23 cellular contexts compared by ENCODE assay signal in genomic region chr4:24226667-24227066, GRCh38.
DNase-seq lines count a peak whose midpoint lies in the region; ATAC-seq and TF ChIP-seq lines count a peak whose summit lies in the region.
"Had no signal": no experiment of that assay in that cellular context is flagged by ENCODE, and none has a peak within 500 bp of the region (broad histone marks: within the 10 kb centered on the region; RNA-seq: fewer than 3 reads in every experiment).

No MANE protein-coding gene starts in this region.

- H3K4me3 ChIP-seq in WERI-Rb-1 (ENCODE audit: low read depth, low read length) (peak overlapping the region; percentile 42), A673 (ENCODE audit: low read depth, low read length, poor library complexity, severe bottlenecking) (no peak overlapping the region), Caco-2 (ENCODE audit: low read depth, low read length) (no peak overlapping the region)
- H3K4me3 ChIP-seq: smooth muscle cell, testis, uterus had no signal

- CTCF ChIA-PET in A673 (lab: Charles Lee), result no interaction called here
- CTCF ChIA-PET in Caco-2 (lab: Charles Lee), result interaction anchor here (0.5 kb wide), 1 partner anchor 626 kb away, joined by 4 read pairs; no protein-coding TSS in a partner anchor

- H3K27me3 Mint-ChIP-seq in Caco-2 (ENCODE audit: insufficient read depth, unreplicated experiment), result no peaks in the 10 kb centered on the region
- H3K27me3 Mint-ChIP-seq: central memory CD8-positive, alpha-beta T cell; stimulated activated naive B cell treated with anti-CD40 and anti-IgM and Interleukin-4, amounts not matched to agents 10 μg/mL and 1 μg/mL and 100 μg/mL, for 72 hours had no signal

- ATAC-seq in GM18867 (IDR thresholded peaks at IDR 0.05; ENCODE audit: unreplicated experiment) (peak; percentile 50), left cardiac atrium (peak in 1 of 2 donors; percentile 41), GM21390 (IDR thresholded peaks at IDR 0.05; ENCODE audit: unreplicated experiment) (no peak)
- ATAC-seq: stimulated activated naive B cell treated with anti-CD40 and anti-IgM and Interleukin-4, amounts not matched to agents 10 μg/mL and 1 μg/mL and 100 μg/mL, for 72 hours; WTC11 had no signal

- H3K27ac Mint-ChIP-seq in Caco-2 (ENCODE audit: unreplicated experiment), result no peak overlapping the region
- H3K27ac Mint-ChIP-seq: activated CD4-positive, alpha-beta memory T cell treated with anti-CD3 and anti-CD28 coated beads for 36 hours; stimulated activated naive B cell treated with anti-CD40 and anti-IgM and Interleukin-4, amounts not matched to agents 10 μg/mL and 1 μg/mL and 100 μg/mL, for 72 hours; WTC11 had no signal

- peaks cover 24% of the 10 kb centered on the region for H3K4me1 Mint-ChIP-seq in Caco-2 (ENCODE audit: low read depth, unreplicated experiment)
- H3K4me1 Mint-ChIP-seq: central memory CD8-positive, alpha-beta T cell; stimulated activated naive B cell treated with anti-CD40 and anti-IgM and Interleukin-4, amounts not matched to agents 10 μg/mL and 1 μg/mL and 100 μg/mL, for 72 hours had no signal

- H3K9me3 ChIP-seq in WERI-Rb-1 (ENCODE audit: severe bottlenecking) (no peaks in the 10 kb centered on the region), A673 (ENCODE audit: low read depth, low read length, poor library complexity, severe bottlenecking) (no peaks in the 10 kb centered on the region), Caco-2 (no peaks in the 10 kb centered on the region)
- H3K9me3 ChIP-seq: testis, uterus had no signal

- DNase-seq in AG08395 (ENCODE audit: low spot score) (peak; percentile 45), WERI-Rb-1 (no peak), left cardiac atrium (peak; percentile 21), A673 (ENCODE audit: low spot score) (no peak), LoVo (ENCODE audit: low spot score) (no peak), Caco-2 (no peak)
- DNase-seq: activated CD4-positive, alpha-beta memory T cell treated with anti-CD3 and anti-CD28 coated beads for 36 hours; activated gamma-delta T cell; amygdala; islet precursor cell; mammary epithelial cell; MV-4-11; NCI-H187; NCI-H526 treated with DMSO at 0.1 percent for 48 hours; stimulated activated CD4-positive, alpha-beta T cell treated with anti-CD3 and anti-CD28 coated beads, Interleukin-2, amount 100 ng/mL, for 48 hours; stimulated activated naive B cell treated with anti-CD40 and anti-IgM and Interleukin-4, amounts not matched to agents 10 μg/mL and 1 μg/mL and 100 μg/mL, for 72 hours; testis; uterus had no signal

- no peaks in the 10 kb centered on the region for H3K27me3 ChIP-seq in WERI-Rb-1 (ENCODE audit: insufficient read depth, low read depth, severe bottlenecking)
- H3K27me3 ChIP-seq in A673 (replicated peaks; ENCODE audit: insufficient read depth, low read depth, low read length, poor library complexity), result peaks cover 16% of the 10 kb centered on the region
- no peaks in the 10 kb centered on the region for H3K27me3 ChIP-seq in Caco-2 (replicated peaks; ENCODE audit: control insufficient read depth, insufficient read depth, low read length)
- H3K27me3 ChIP-seq: testis, uterus had no signal

- H3K4me1 ChIP-seq in A673 (ENCODE audit: insufficient read depth, low read length, poor library complexity, severe bottlenecking), result no peaks in the 10 kb centered on the region
- peaks cover 24% of the 10 kb centered on the region for H3K4me1 ChIP-seq in Caco-2
- H3K4me1 ChIP-seq: testis, uterus had no signal

- TF ChIP-seq CTCF in WERI-Rb-1 (IDR thresholded peaks at IDR 0.05; ENCODE audit: low read depth, low read length), result no peak
- no peak for TF ChIP-seq CTCF in A673 (conservative IDR thresholded peaks at IDR 0.05; ENCODE audit: low read depth, low read length)
- TF ChIP-seq CTCF in Caco-2 (IDR thresholded peaks at IDR 0.05; ENCODE audit: insufficient read depth in 1 of 2, low read depth in 1 of 2, low read length in 1 of 2, severe bottlenecking in 1 of 2, unreplicated experiment in 1 of 2), result no peak

- no peaks in the 10 kb centered on the region for H3K36me3 ChIP-seq in WERI-Rb-1
- H3K36me3 ChIP-seq in A673 (ENCODE audit: insufficient read depth, low read length, poor library complexity, severe bottlenecking), result no peaks in the 10 kb centered on the region
- no peaks in the 10 kb centered on the region for H3K36me3 ChIP-seq in Caco-2 (ENCODE audit: control insufficient read depth, insufficient read depth, low read length)
- H3K36me3 ChIP-seq: uterus had no signal

- H3K36me3 Mint-ChIP-seq in Caco-2 (ENCODE audit: insufficient read depth, unreplicated experiment), result no peaks in the 10 kb centered on the region
- H3K36me3 Mint-ChIP-seq: activated CD4-positive, alpha-beta memory T cell treated with anti-CD3 and anti-CD28 coated beads for 36 hours; stimulated activated naive B cell treated with anti-CD40 and anti-IgM and Interleukin-4, amounts not matched to agents 10 μg/mL and 1 μg/mL and 100 μg/mL, for 72 hours; WTC11 had no signal

- BruUV-seq in A673 (replicated peaks; lab: Mats Ljungman, UMichigan) (no TSS peak), Caco-2 (replicated peaks; lab: Mats Ljungman, UMichigan) (no TSS peak)

- POLR2A ChIA-PET in A673 (lab: Charles Lee; ENCODE audit: low non-redundant PET), result no interaction called here
- POLR2A ChIA-PET in Caco-2 (lab: Charles Lee), result no interaction called here

- H3K9me3 Mint-ChIP-seq in Caco-2 (ENCODE audit: unreplicated experiment), result peaks cover 20% of the 10 kb centered on the region

- H3K4me3 Mint-ChIP-seq in Caco-2 (ENCODE audit: unreplicated experiment), result no peak overlapping the region
- H3K4me3 Mint-ChIP-seq: activated CD4-positive, alpha-beta memory T cell treated with anti-CD3 and anti-CD28 coated beads for 36 hours; central memory CD8-positive, alpha-beta T cell; stimulated activated naive B cell treated with anti-CD40 and anti-IgM and Interleukin-4, amounts not matched to agents 10 μg/mL and 1 μg/mL and 100 μg/mL, for 72 hours; WTC11 had no signal

- H3K27ac ChIP-seq in WERI-Rb-1 (no peak overlapping the region), A673 (ENCODE audit: low read depth, low read length, poor library complexity, severe bottlenecking) (no peak overlapping the region)
- H3K27ac ChIP-seq: testis, uterus had no signal

- intact Hi-C loops in left cardiac atrium (cut with DNase I) (no loop called here), A673 (cut with micrococcal nuclease; ENCODE audit: unreplicated experiment) (no loop called here), Caco-2 (cut with micrococcal nuclease; ENCODE audit: unreplicated experiment) (no loop called here)

Comparison
In these comparisons a context has a peak if more than half of its experiments do, and no peak if none do; other contexts are left out.
1. DNase-seq: peak in AG08395 (single experiment) and left cardiac atrium (single experiment); none in WERI-Rb-1 (single experiment), A673 (single experiment), LoVo (single experiment) and Caco-2 (0 of 2).